In the genomic region with DNA sequence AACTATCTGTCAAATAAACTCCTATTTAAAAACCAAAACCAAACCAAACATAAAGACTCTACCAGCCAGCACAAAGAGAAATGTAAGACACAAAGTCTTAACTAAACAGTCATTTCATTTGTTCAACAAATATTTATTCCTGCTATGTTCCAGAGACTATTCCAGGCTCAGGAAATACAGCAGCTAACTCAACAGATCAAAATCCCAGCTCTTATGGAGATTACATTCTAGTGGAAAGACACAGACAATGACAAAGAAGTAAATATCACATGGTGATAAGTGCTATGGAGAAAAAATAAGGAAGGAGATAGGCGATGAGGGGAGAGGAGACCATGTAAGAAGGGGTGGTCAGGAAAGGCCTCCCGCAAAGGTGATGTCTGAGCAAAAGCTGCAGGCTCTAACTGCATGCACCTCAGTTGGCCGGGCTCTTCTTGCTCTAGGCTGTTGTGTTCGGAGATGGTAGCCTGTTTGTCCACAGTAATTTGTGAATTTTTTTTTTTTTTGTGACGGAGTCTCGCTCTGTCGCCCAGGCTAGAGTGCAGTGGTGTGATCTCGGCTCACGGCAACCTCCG, we compare ENCODE assay signal across 25 cellular contexts. TPM values are rescaled to one million over a fixed set of nuclear protein-coding genes. Genes with fewer than 3 reads are reported as not detected.
"Had no signal": no experiment of that assay in that cellular context is flagged by ENCODE, and none has a peak within 500 bp of the region (broad histone marks: within the 10 kb centered on the region; RNA-seq: fewer than 3 reads in every experiment).

No MANE protein-coding gene starts in this region.

- H3K4me1 Mint-ChIP-seq: activated T-helper 17 cell treated with anti-CD3 and anti-CD28 coated beads, Interleukin-2, amount 50 U/mL, for 72 hours had no signal

- DNase-seq: activated B cell treated with CpG ODN at 0.5 μM for 24 hours; activated CD4-positive, alpha-beta memory T cell treated with anti-CD3 and anti-CD28 coated beads, Interleukin-2, amount 10 ng/mL, durations not matched to agents 7 days and 5 days; activated CD4-positive, alpha-beta T cell treated with anti-CD3 and anti-CD28 coated beads for 4 hours; activated naive CD4-positive, alpha-beta T cell; activated T-cell treated with anti-CD3 and anti-CD28 coated beads, Interleukin-2, amount 50 U/mL, for 1 hour; brain microvascular endothelial cell; central memory CD4-positive, alpha-beta T cell; endodermal cell; erythroblast; heart right ventricle; left ventricle myocardium superior; naive B cell; spleen; stimulated activated naive CD4-positive, alpha-beta T cell; trophoblast cell had no signal

- H3K4me3 Mint-ChIP-seq: activated B cell treated with CpG ODN at 0.5 μM for 24 hours; activated CD4-positive, alpha-beta memory T cell treated with anti-CD3 and anti-CD28 coated beads, Interleukin-2, amount 10 ng/mL, durations not matched to agents 7 days and 5 days; activated T-helper 17 cell treated with anti-CD3 and anti-CD28 coated beads, Interleukin-2, amount 50 U/mL, for 72 hours; endodermal cell; naive B cell; neural progenitor cell; T-helper 2 cell treated with Interferon-gamma antibody and Interleukin-4, amounts not matched to agents 5 μg/mL and 100 μg/mL, for 36 hours had no signal

- H3K27ac Mint-ChIP-seq: activated B cell treated with CpG ODN at 0.5 μM for 24 hours; activated CD4-positive, alpha-beta memory T cell treated with anti-CD3 and anti-CD28 coated beads, Interleukin-2, amount 10 ng/mL, durations not matched to agents 7 days and 5 days; activated T-helper 17 cell treated with anti-CD3 and anti-CD28 coated beads, Interleukin-2, amount 50 U/mL, for 72 hours; endodermal cell; neural progenitor cell; T-helper 2 cell treated with Interferon-gamma antibody and Interleukin-4, amounts not matched to agents 5 μg/mL and 100 μg/mL, for 36 hours had no signal

- H3K27me3 ChIP-seq: brain microvascular endothelial cell, heart right ventricle, neural progenitor cell, spleen had no signal

- H3K4me3 ChIP-seq: dorsolateral prefrontal cortex, heart right ventricle, neural progenitor cell, spleen had no signal

- H3K4me1 ChIP-seq: neural progenitor cell, spleen had no signal

- H3K9me3 ChIP-seq: heart right ventricle, spleen had no signal

- H3K9me3 Mint-ChIP-seq: activated B cell treated with CpG ODN at 0.5 μM for 24 hours; activated CD4-positive, alpha-beta memory T cell treated with anti-CD3 and anti-CD28 coated beads, Interleukin-2, amount 10 ng/mL, durations not matched to agents 7 days and 5 days; activated T-helper 17 cell treated with anti-CD3 and anti-CD28 coated beads, Interleukin-2, amount 50 U/mL, for 72 hours; T-helper 2 cell treated with Interferon-gamma antibody and Interleukin-4, amounts not matched to agents 5 μg/mL and 100 μg/mL, for 36 hours had no signal

- H3K27me3 Mint-ChIP-seq: activated B cell treated with CpG ODN at 0.5 μM for 24 hours; activated CD4-positive, alpha-beta memory T cell treated with anti-CD3 and anti-CD28 coated beads, Interleukin-2, amount 10 ng/mL, durations not matched to agents 7 days and 5 days; naive B cell had no signal

- H3K36me3 ChIP-seq: brain microvascular endothelial cell, heart right ventricle, neural progenitor cell, spleen had no signal

- ATAC-seq: activated T-helper 17 cell treated with anti-CD3 and anti-CD28 coated beads, Interleukin-2, amount 50 U/mL, for 72 hours; heart right ventricle; left ventricle myocardium superior had no signal

- FAIRE-seq: colon, TTC549 had no signal

- H3K27ac ChIP-seq: brain microvascular endothelial cell, heart right ventricle, neural progenitor cell, spleen had no signal

- H2AFZ ChIP-seq: neural progenitor cell had no signal

- H3K9ac ChIP-seq: neural progenitor cell had no signal

- H3K36me3 Mint-ChIP-seq: naive B cell, neural progenitor cell had no signal

- H3K4me2 ChIP-seq: neural progenitor cell had no signal

RNA-seq across cellular contexts. Expression of gene PPEF1, which starts 15.1 kb away (rescaled TPM):
- total RNA-seq: activated B cell treated with CpG ODN at 0.5 μM for 24 hours; activated CD4-positive, alpha-beta memory T cell treated with anti-CD3 and anti-CD28 coated beads, Interleukin-2, amount 10 ng/mL, durations not matched to agents 7 days and 5 days; sciatic nerve had no signal

RNA-seq across cellular contexts. Expression of gene RS1, which starts 50.7 kb away (rescaled TPM):
- total RNA-seq: activated B cell treated with CpG ODN at 0.5 μM for 24 hours; activated CD4-positive, alpha-beta memory T cell treated with anti-CD3 and anti-CD28 coated beads, Interleukin-2, amount 10 ng/mL, durations not matched to agents 7 days and 5 days; activated T-helper 17 cell treated with anti-CD3 and anti-CD28 coated beads, Interleukin-2, amount 50 U/mL, for 72 hours; endodermal cell; heart right ventricle; left ventricle myocardium superior; mononuclear cell; osteocyte; sciatic nerve; spleen; temporal lobe had no signal
- polyA plus RNA-seq: heart right ventricle had no signal
